ENCODE assay signal across 14 cellular contexts in the genomic region with DNA sequence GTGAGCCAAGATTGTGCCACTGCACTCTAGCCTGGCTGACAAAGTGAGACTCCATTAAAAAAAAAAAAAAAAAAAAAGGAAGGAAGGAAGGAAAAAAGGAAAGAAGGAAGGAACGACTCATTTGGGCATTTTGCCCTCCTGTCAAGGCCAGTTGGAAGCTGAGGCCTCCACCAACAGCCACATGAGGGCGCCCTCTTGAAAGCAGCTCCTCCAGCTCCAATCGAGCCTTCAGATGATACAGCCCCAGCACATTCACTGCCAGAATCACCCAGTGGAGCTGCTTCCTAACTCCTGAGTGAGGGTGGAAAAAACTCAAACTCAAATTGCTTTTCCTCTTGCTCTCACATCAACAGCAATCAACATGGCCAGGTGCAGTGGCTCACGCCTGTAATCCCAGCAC. TPM values are rescaled to one million over a fixed set of nuclear protein-coding genes. Genes with fewer than 3 reads are reported as not detected.
A peak's percentile ranks its signal among the peaks of the same experiment; 100 is the strongest.
DNase-seq lines count a peak whose midpoint lies in the region; ATAC-seq and TF ChIP-seq lines count a peak whose summit lies in the region.
"Had no signal": no experiment of that assay in that cellular context is flagged by ENCODE, and none has a peak within 500 bp of the region (broad histone marks: within the 10 kb centered on the region; RNA-seq: fewer than 3 reads in every experiment).

No MANE protein-coding gene starts in this region.

- no peaks in the 10 kb centered on the region for H3K27me3 Mint-ChIP-seq in activated T-cell treated with anti-CD3 and anti-CD28 coated beads, Interleukin-2, amount 50 U/mL, for 24 hours
- H3K27me3 Mint-ChIP-seq in activated CD4-positive, alpha-beta memory T cell treated with anti-CD3 and anti-CD28 coated beads for 36 hours, result no peaks in the 10 kb centered on the region
- H3K27me3 Mint-ChIP-seq in osteocyte (ENCODE audit: unreplicated experiment), result peaks cover 10% of the 10 kb centered on the region

- no peak overlapping the region for H3K27ac ChIP-seq in hepatocyte
- H3K27ac ChIP-seq: ascending aorta, epithelial cell of prostate, tibial artery had no signal

- WGBS in hepatocyte (ENCODE audit: low lambda C conversion rate, missing lambda C conversion rate), result 74% methylated on average over 4 of the region's 4 CpGs

- H3K4me1 ChIP-seq in hepatocyte (ENCODE audit: insufficient read depth), result no peaks in the 10 kb centered on the region
- H3K4me1 ChIP-seq: ascending aorta, tibial artery had no signal

- intact Hi-C loops in activated CD4-positive, alpha-beta memory T cell treated with anti-CD3 and anti-CD28 coated beads for 36 hours (cut with micrococcal nuclease), result no loop called here

- TF ChIP-seq CTCF in osteocyte (IDR thresholded peaks at IDR 0.05) (peak; percentile 9), hepatocyte (IDR thresholded peaks at IDR 0.05; ENCODE audit: poor library complexity) (no peak)

- H3K4me3 ChIP-seq in hepatocyte, result no peak overlapping the region
- H3K4me3 ChIP-seq: ascending aorta, tibial artery had no signal

- no peak overlapping the region for H3K27ac Mint-ChIP-seq in activated T-cell treated with anti-CD3 and anti-CD28 coated beads, Interleukin-2, amount 50 U/mL, for 24 hours
- no peak overlapping the region for H3K27ac Mint-ChIP-seq in activated CD4-positive, alpha-beta memory T cell treated with anti-CD3 and anti-CD28 coated beads for 36 hours
- no peak overlapping the region for H3K27ac Mint-ChIP-seq in osteocyte (ENCODE audit: unreplicated experiment)
- H3K27ac Mint-ChIP-seq: nephron progenitor cell had no signal

- peak; percentile 32 to 43 for DNase-seq in activated T-cell treated with anti-CD3 and anti-CD28 coated beads, Interleukin-2, amount 50 U/mL, for 48 hours
- no peak for DNase-seq in activated T-cell treated with anti-CD3 and anti-CD28 coated beads, Interleukin-2, amount 50 U/mL, for 24 hours
- DNase-seq in KBM-7 (peak; percentile 58), osteocyte (ENCODE audit: extremely low spot score, unreplicated experiment) (no peak), NCI-H187 treated with DMSO at 0.1 percent for 48 hours (lab: John Stamatoyannopoulos, UW) (no peak), hepatocyte (ENCODE audit: low spot score) (no peak)
- peak; percentile 53 for DNase-seq in activated CD4-positive, alpha-beta memory T cell treated with anti-CD3 and anti-CD28 coated beads for 36 hours
- DNase-seq: activated CD8-positive, alpha-beta memory T cell treated with anti-CD3 and anti-CD28 coated beads for 24 hours; nephron progenitor cell; SIG-M5; tibial artery had no signal

- no peak for ATAC-seq in HG03457 (IDR thresholded peaks at IDR 0.05; ENCODE audit: unreplicated experiment)

- H4K20me1 ChIP-seq in hepatocyte (ENCODE audit: insufficient read depth, poor library complexity, severe bottlenecking), result no peaks in the 10 kb centered on the region

- in situ Hi-C loops in KBM-7 (cut with MboI; ENCODE audit: low pct_unique_long_range_greater_than_20kb, low sequenced_read_pairs), result no loop called here

- POLR2A ChIA-PET in activated CD4-positive, alpha-beta memory T cell treated with anti-CD3 and anti-CD28 coated beads for 36 hours (lab: Charles Lee), result interaction anchor here (1.1 kb wide), 1 partner anchor 17 kb away, joined by 4 read pairs; no protein-coding TSS in a partner anchor

- CTCF ChIA-PET in activated CD4-positive, alpha-beta memory T cell treated with anti-CD3 and anti-CD28 coated beads for 36 hours (lab: Charles Lee), result interaction anchor here (0.6 to 2.5 kb wide), 4 partner anchors 13 to 286 kb away, joined by 3 to 20 read pairs (median 10); no protein-coding TSS in a partner anchor

- H3K36me3 ChIP-seq in hepatocyte (replicated peaks; ENCODE audit: insufficient read depth, low read depth), result no peaks in the 10 kb centered on the region
- H3K36me3 ChIP-seq: ascending aorta, tibial artery had no signal

- no peaks in the 10 kb centered on the region for H3K9me3 Mint-ChIP-seq in activated T-cell treated with anti-CD3 and anti-CD28 coated beads, Interleukin-2, amount 50 U/mL, for 24 hours
- no peaks in the 10 kb centered on the region for H3K9me3 Mint-ChIP-seq in activated CD4-positive, alpha-beta memory T cell treated with anti-CD3 and anti-CD28 coated beads for 36 hours
- H3K9me3 Mint-ChIP-seq in osteocyte (ENCODE audit: unreplicated experiment), result no peaks in the 10 kb centered on the region

- no peaks in the 10 kb centered on the region for H3K27me3 ChIP-seq in hepatocyte
- H3K27me3 ChIP-seq: ascending aorta had no signal

- no peaks in the 10 kb centered on the region for H3K36me3 Mint-ChIP-seq in activated T-cell treated with anti-CD3 and anti-CD28 coated beads, Interleukin-2, amount 50 U/mL, for 24 hours (ENCODE audit: low read depth)
- no peaks in the 10 kb centered on the region for H3K36me3 Mint-ChIP-seq in activated CD4-positive, alpha-beta memory T cell treated with anti-CD3 and anti-CD28 coated beads for 36 hours
- no peaks in the 10 kb centered on the region for H3K36me3 Mint-ChIP-seq in osteocyte (ENCODE audit: unreplicated experiment)

- H3K4me1 Mint-ChIP-seq in activated T-cell treated with anti-CD3 and anti-CD28 coated beads, Interleukin-2, amount 50 U/mL, for 24 hours (ENCODE audit: low read depth), result no peaks in the 10 kb centered on the region
- H3K4me1 Mint-ChIP-seq in activated CD4-positive, alpha-beta memory T cell treated with anti-CD3 and anti-CD28 coated beads for 36 hours (ENCODE audit: low read depth), result no peaks in the 10 kb centered on the region
- no peaks in the 10 kb centered on the region for H3K4me1 Mint-ChIP-seq in osteocyte (ENCODE audit: unreplicated experiment)

- H3K79me2 ChIP-seq in hepatocyte, result no peaks in the 10 kb centered on the region

- no peaks in the 10 kb centered on the region for H3K9me3 ChIP-seq in hepatocyte (ENCODE audit: low read depth)
- H3K9me3 ChIP-seq: ascending aorta, tibial artery had no signal

- H3K9me2 ChIP-seq in hepatocyte (replicated peaks; ENCODE audit: insufficient read depth), result no peaks in the 10 kb centered on the region

- H3K4me2 ChIP-seq in hepatocyte, result no peak overlapping the region

- H2AFZ ChIP-seq in hepatocyte, result no peak overlapping the region

- H3K4me3 Mint-ChIP-seq in activated T-cell treated with anti-CD3 and anti-CD28 coated beads, Interleukin-2, amount 50 U/mL, for 24 hours, result no peak overlapping the region
- H3K4me3 Mint-ChIP-seq in activated CD4-positive, alpha-beta memory T cell treated with anti-CD3 and anti-CD28 coated beads for 36 hours, result no peak overlapping the region
- H3K4me3 Mint-ChIP-seq in osteocyte (ENCODE audit: unreplicated experiment), result no peak overlapping the region
- H3K4me3 Mint-ChIP-seq: nephron progenitor cell had no signal

RNA-seq across cellular contexts. Expression of a gene that starts 40.9 kb away (rescaled TPM):
- under 1 TPM; 0.53 to 0.88 TPM for total RNA-seq in activated CD4-positive, alpha-beta memory T cell treated with anti-CD3 and anti-CD28 coated beads for 36 hours
- total RNA-seq in osteocyte (5.1 TPM in 2 replicates), hepatocyte (1.2 and 1.3 TPM in 2 replicates)
- polyA plus RNA-seq in hepatocyte, result 1.9 and 3.3 TPM in 2 replicates

RNA-seq across cellular contexts. Expression of a gene that starts 59.6 kb away (rescaled TPM):
- under 1 TPM in 1 of 2 experiments, not detected in 1; 0.31 TPM for total RNA-seq in activated CD4-positive, alpha-beta memory T cell treated with anti-CD3 and anti-CD28 coated beads for 36 hours
- total RNA-seq in osteocyte (5.8 and 6.9 TPM in 2 replicates), hepatocyte (1.4 and 1.5 TPM in 2 replicates)
- polyA plus RNA-seq in hepatocyte, result 2.0 and 2.4 TPM in 2 replicates
- total RNA-seq: ascending aorta had no signal

Comparison
In these comparisons a context has a peak if more than half of its experiments do, and no peak if none do; other contexts are left out.
1. DNase-seq: peak in activated T-cell treated with anti-CD3 and anti-CD28 coated beads, Interleukin-2, amount 50 U/mL, for 48 hours (2 of 2), KBM-7 (single experiment) and activated CD4-positive, alpha-beta memory T cell treated with anti-CD3 and anti-CD28 coated beads for 36 hours (single experiment); none in activated T-cell treated with anti-CD3 and anti-CD28 coated beads, Interleukin-2, amount 50 U/mL, for 24 hours (single experiment), osteocyte (single experiment), NCI-H187 treated with DMSO at 0.1 percent for 48 hours (single experiment) and hepatocyte (single experiment).